Comparison of ENCODE assay signal across 19 cellular contexts in the genomic region with DNA sequence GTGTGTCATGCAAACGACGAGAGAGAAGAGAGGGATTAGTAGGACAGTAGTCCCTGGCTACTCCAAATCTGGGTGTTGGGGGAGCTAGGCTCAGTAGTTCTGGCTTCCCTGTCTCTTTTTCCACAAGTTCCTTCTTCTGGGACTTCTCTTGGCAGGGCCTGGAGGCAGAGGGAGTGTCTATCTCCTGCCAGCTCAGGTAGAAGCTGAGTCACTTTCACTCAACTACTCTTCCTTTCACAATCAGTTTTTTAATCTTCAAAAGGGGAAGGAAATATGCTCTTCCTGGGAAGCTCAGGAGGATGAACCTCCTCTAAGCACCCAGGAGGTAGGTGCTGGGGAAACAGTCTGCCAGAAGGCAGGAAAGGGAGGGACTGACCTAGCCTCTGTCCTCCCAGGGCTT. TPM values are rescaled to one million over a fixed set of nuclear protein-coding genes. Genes with fewer than 3 reads are reported as not detected.
DNase-seq lines count a peak whose midpoint lies in the region; ATAC-seq and TF ChIP-seq lines count a peak whose summit lies in the region.
"Had no signal": no experiment of that assay in that cellular context is flagged by ENCODE, and none has a peak within 500 bp of the region (broad histone marks: within the 10 kb centered on the region; RNA-seq: fewer than 3 reads in every experiment).

No MANE protein-coding gene starts in this region.

- POLR2A ChIA-PET in activated CD8-positive, alpha-beta T cell treated with anti-CD3 and anti-CD28 coated beads, Interleukin-2, amount 10 ng/mL, durations not matched to agents 7 days and 5 days (lab: Charles Lee), result no interaction called here
- POLR2A ChIA-PET in activated CD8-positive, alpha-beta T cell treated with anti-CD3 and anti-CD28 coated beads for 36 hours (lab: Charles Lee), result interaction anchor here (0.6 kb wide), 1 partner anchor 19 kb away, joined by 3 read pairs; no protein-coding TSS in a partner anchor

- no peak for ATAC-seq in activated CD8-positive, alpha-beta T cell treated with anti-CD3 and anti-CD28 coated beads, Interleukin-2, amount 10 ng/mL, durations not matched to agents 7 days and 5 days
- ATAC-seq in activated CD8-positive, alpha-beta T cell treated with anti-CD3 and anti-CD28 coated beads for 36 hours, result no peak
- ATAC-seq in HG03521 (IDR thresholded peaks at IDR 0.05; ENCODE audit: unreplicated experiment), result no peak
- ATAC-seq in HG03039 (IDR thresholded peaks at IDR 0.05; ENCODE audit: unreplicated experiment), result no peak
- ATAC-seq: CD8-positive, alpha-beta T cell; Panc1 had no signal

- intact Hi-C loops in activated CD8-positive, alpha-beta T cell treated with anti-CD3 and anti-CD28 coated beads for 36 hours (cut with micrococcal nuclease), result no loop called here

- H3K4me3 Mint-ChIP-seq in activated CD8-positive, alpha-beta T cell treated with anti-CD3 and anti-CD28 coated beads, Interleukin-2, amount 10 ng/mL, durations not matched to agents 7 days and 5 days, result no peak overlapping the region
- H3K4me3 Mint-ChIP-seq in activated CD8-positive, alpha-beta T cell treated with anti-CD3 and anti-CD28 coated beads for 36 hours, result no peak overlapping the region
- H3K4me3 Mint-ChIP-seq in endodermal cell (no peak overlapping the region), mesothelial cell of epicardium (no peak overlapping the region)
- H3K4me3 Mint-ChIP-seq: CD8-positive, alpha-beta T cell had no signal

- no peaks in the 10 kb centered on the region for H3K9me3 Mint-ChIP-seq in activated CD8-positive, alpha-beta T cell treated with anti-CD3 and anti-CD28 coated beads, Interleukin-2, amount 10 ng/mL, durations not matched to agents 7 days and 5 days (ENCODE audit: insufficient read depth)
- no peaks in the 10 kb centered on the region for H3K9me3 Mint-ChIP-seq in activated CD8-positive, alpha-beta T cell treated with anti-CD3 and anti-CD28 coated beads for 36 hours
- H3K9me3 Mint-ChIP-seq in endodermal cell (no peaks in the 10 kb centered on the region), mesothelial cell of epicardium (peaks cover 12% of the 10 kb centered on the region)
- H3K9me3 Mint-ChIP-seq: CD8-positive, alpha-beta T cell had no signal

- H3K27ac Mint-ChIP-seq in activated CD8-positive, alpha-beta T cell treated with anti-CD3 and anti-CD28 coated beads, Interleukin-2, amount 10 ng/mL, durations not matched to agents 7 days and 5 days, result peak overlapping the region; percentile 47
- H3K27ac Mint-ChIP-seq in activated CD8-positive, alpha-beta T cell treated with anti-CD3 and anti-CD28 coated beads for 36 hours, result no peak overlapping the region
- H3K27ac Mint-ChIP-seq in endodermal cell, result peak overlapping the region; percentile 29
- H3K27ac Mint-ChIP-seq in mesothelial cell of epicardium, result peak overlapping the region; percentile 31
- H3K27ac Mint-ChIP-seq: CD8-positive, alpha-beta T cell had no signal

- CTCF ChIA-PET in activated CD8-positive, alpha-beta T cell treated with anti-CD3 and anti-CD28 coated beads, Interleukin-2, amount 10 ng/mL, durations not matched to agents 7 days and 5 days (lab: Charles Lee), result interaction anchor here (10.0 kb wide), 1 partner anchor 118 kb away, joined by 167 read pairs; no protein-coding TSS in a partner anchor
- CTCF ChIA-PET in activated CD8-positive, alpha-beta T cell treated with anti-CD3 and anti-CD28 coated beads for 36 hours (lab: Charles Lee), result interaction anchor here (1.9 kb wide), 1 partner anchor 120 kb away, joined by 5 read pairs; no protein-coding TSS in a partner anchor

- H3K9me3 ChIP-seq in endodermal cell (ENCODE audit: control insufficient read depth, low read length), result no peaks in the 10 kb centered on the region

- no peak for TF ChIP-seq CTCF in activated CD8-positive, alpha-beta T cell treated with anti-CD3 and anti-CD28 coated beads for 36 hours (IDR thresholded peaks at IDR 0.05)
- no peak for TF ChIP-seq CTCF in endodermal cell (conservative IDR thresholded peaks at IDR 0.05)
- no peak for TF ChIP-seq CTCF in mesothelial cell of epicardium (IDR thresholded peaks at IDR 0.05; ENCODE audit: unreplicated experiment)

- H3K27me3 Mint-ChIP-seq in activated CD8-positive, alpha-beta T cell treated with anti-CD3 and anti-CD28 coated beads, Interleukin-2, amount 10 ng/mL, durations not matched to agents 7 days and 5 days (ENCODE audit: low read depth), result no peaks in the 10 kb centered on the region
- H3K27me3 Mint-ChIP-seq in activated CD8-positive, alpha-beta T cell treated with anti-CD3 and anti-CD28 coated beads for 36 hours, result no peaks in the 10 kb centered on the region
- no peaks in the 10 kb centered on the region for H3K27me3 Mint-ChIP-seq in endodermal cell (ENCODE audit: insufficient read depth)
- H3K27me3 Mint-ChIP-seq in mesothelial cell of epicardium (ENCODE audit: low read depth), result no peaks in the 10 kb centered on the region

- peaks cover 37% of the 10 kb centered on the region for H3K36me3 ChIP-seq in endodermal cell (ENCODE audit: control insufficient read depth, insufficient read depth, low read length)

- no peaks in the 10 kb centered on the region for H3K4me1 Mint-ChIP-seq in activated CD8-positive, alpha-beta T cell treated with anti-CD3 and anti-CD28 coated beads, Interleukin-2, amount 10 ng/mL, durations not matched to agents 7 days and 5 days (ENCODE audit: low read depth)
- H3K4me1 Mint-ChIP-seq in activated CD8-positive, alpha-beta T cell treated with anti-CD3 and anti-CD28 coated beads for 36 hours (ENCODE audit: low read depth), result no peaks in the 10 kb centered on the region
- no peaks in the 10 kb centered on the region for H3K4me1 Mint-ChIP-seq in endodermal cell
- H3K4me1 Mint-ChIP-seq in mesothelial cell of epicardium, result no peaks in the 10 kb centered on the region

- peaks cover 52% of the 10 kb centered on the region for H3K36me3 Mint-ChIP-seq in activated CD8-positive, alpha-beta T cell treated with anti-CD3 and anti-CD28 coated beads, Interleukin-2, amount 10 ng/mL, durations not matched to agents 7 days and 5 days (ENCODE audit: low read depth)
- peaks cover 55% of the 10 kb centered on the region for H3K36me3 Mint-ChIP-seq in activated CD8-positive, alpha-beta T cell treated with anti-CD3 and anti-CD28 coated beads for 36 hours (ENCODE audit: low read depth)
- H3K36me3 Mint-ChIP-seq in endodermal cell (ENCODE audit: low read depth) (peaks cover 53% of the 10 kb centered on the region), mesothelial cell of epicardium (peaks cover 20% of the 10 kb centered on the region)

- H3K4me1 ChIP-seq in endodermal cell (ENCODE audit: control insufficient read depth, insufficient read depth, low read length), result no peaks in the 10 kb centered on the region

- no peak overlapping the region for H3K9ac ChIP-seq in endodermal cell (ENCODE audit: extremely low read depth, low read length, poor library complexity, severe bottlenecking)

- H3K27me3 ChIP-seq in endodermal cell (ENCODE audit: control insufficient read depth, insufficient read depth, low read length, poor library complexity, severe bottlenecking), result no peaks in the 10 kb centered on the region

- no peak overlapping the region for H3K4me3 ChIP-seq in endodermal cell (ENCODE audit: low read length)

- H3K27ac ChIP-seq in endodermal cell (ENCODE audit: low read depth, low read length), result no peak overlapping the region

- DNase-seq in activated CD8-positive, alpha-beta T cell treated with anti-CD3 and anti-CD28 coated beads, Interleukin-2, amount 10 ng/mL, durations not matched to agents 7 days and 5 days, result no peak
- no peak for DNase-seq in activated CD8-positive, alpha-beta T cell treated with anti-CD3 and anti-CD28 coated beads for 36 hours
- DNase-seq in endodermal cell (no peak), mesothelial cell of epicardium (ENCODE audit: low spot score in 2 of 2, unreplicated experiment in 2 of 2) (no peak), NCI-H510A treated with DMSO at 0.1 percent for 48 hours (lab: John Stamatoyannopoulos, UW) (no peak)
- DNase-seq in activated naive CD4-positive, alpha-beta T cell (lab: John Stamatoyannopoulos, UW), result no peak
- DNase-seq: 8988T; CD8-positive, alpha-beta T cell; DMS79; HCEC 1CT; NCI-H1436 treated with DMSO at 0.1 percent for 48 hours; NCI-H2029 treated with DMSO at 0.1 percent for 48 hours; NCI-H2171 treated with DMSO at 0.1 percent for 48 hours; NCI-H446 treated with DMSO at 0.1 percent for 48 hours; NCI-H748 treated with DMSO at 0.1 percent for 48 hours; Right ventricle myocardium superior had no signal

- WGBS in endodermal cell (ENCODE audit: insufficient coverage in 1 of 2, insufficient read length in 1 of 2), 2 experiments, result 96 to 100% methylated on average over 2 of the region's 2 CpGs

RNA-seq across cellular contexts. Expression of a gene that starts 35.2 kb away (rescaled TPM):
- 10 to 100 TPM; 83.1 to 85.2 TPM for total RNA-seq in activated CD8-positive, alpha-beta T cell treated with anti-CD3 and anti-CD28 coated beads, Interleukin-2, amount 10 ng/mL, durations not matched to agents 7 days and 5 days
- 10 to 100 TPM; 90.9 to 91.4 TPM for total RNA-seq in activated CD8-positive, alpha-beta T cell treated with anti-CD3 and anti-CD28 coated beads for 36 hours
- total RNA-seq in endodermal cell (10 to 100 TPM; 59.1 to 74.7 TPM), mesothelial cell of epicardium (57.6 to 61.1 TPM (median 59.0 TPM) in 3 replicates)
- 96.3 TPM for polyA plus RNA-seq in endodermal cell (2013, experiment 1 of 2)
- 78.8 TPM for polyA plus RNA-seq in endodermal cell (2013, experiment 2 of 2)

RNA-seq across cellular contexts. Expression of a gene that starts 53.1 kb away (rescaled TPM):
- total RNA-seq in activated CD8-positive, alpha-beta T cell treated with anti-CD3 and anti-CD28 coated beads, Interleukin-2, amount 10 ng/mL, durations not matched to agents 7 days and 5 days, result 10 to 100 TPM; 44.3 to 45.5 TPM
- total RNA-seq in activated CD8-positive, alpha-beta T cell treated with anti-CD3 and anti-CD28 coated beads for 36 hours, result 10 to 100 TPM; 35.3 to 36.4 TPM
- total RNA-seq in endodermal cell (10 to 100 TPM; 64.4 to 74.2 TPM), mesothelial cell of epicardium (52.6 to 61.0 TPM (median 55.2 TPM) in 3 replicates)
- polyA plus RNA-seq in endodermal cell (2013, experiment 1 of 2), result 74.3 TPM
- 62.1 TPM for polyA plus RNA-seq in endodermal cell (2013, experiment 2 of 2)

RNA-seq across cellular contexts. Expression of a gene that starts 54.3 kb away (rescaled TPM):
- total RNA-seq in activated CD8-positive, alpha-beta T cell treated with anti-CD3 and anti-CD28 coated beads, Interleukin-2, amount 10 ng/mL, durations not matched to agents 7 days and 5 days, result 10 to 100 TPM; 62.7 to 71.8 TPM
- 10 to 100 TPM; 39.9 to 41.6 TPM for total RNA-seq in activated CD8-positive, alpha-beta T cell treated with anti-CD3 and anti-CD28 coated beads for 36 hours
- total RNA-seq in endodermal cell, result 10 to 100 TPM; 29.1 to 39.6 TPM
- polyA plus RNA-seq in endodermal cell (2013, experiment 1 of 2), result 35.6 TPM
- 29.0 TPM for polyA plus RNA-seq in endodermal cell (2013, experiment 2 of 2)
- 18.2 to 19.9 TPM (median 19.2 TPM) in 3 replicates for total RNA-seq in mesothelial cell of epicardium
